In the genomic region with DNA sequence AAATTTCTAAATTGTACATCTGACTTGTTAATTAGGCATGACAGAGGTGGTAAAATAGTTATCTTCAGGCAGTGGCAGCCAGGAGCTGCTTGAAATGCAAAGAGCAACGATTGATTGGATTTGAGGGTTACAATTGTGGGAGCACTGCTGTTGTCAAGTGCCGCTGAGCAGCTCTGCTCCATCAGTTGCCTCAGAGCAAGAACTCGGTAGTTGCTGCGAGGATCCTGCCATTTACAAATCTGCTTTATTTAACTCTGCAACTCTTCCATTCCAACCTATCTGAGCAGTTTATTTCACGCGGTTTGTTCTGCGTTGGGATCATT, we compare ENCODE assay signal across 8 cellular contexts. TPM values are rescaled to one million over a fixed set of nuclear protein-coding genes. Genes with fewer than 3 reads are reported as not detected.
DNase-seq lines count a peak whose midpoint lies in the region; ATAC-seq, FAIRE-seq and TF ChIP-seq lines count a peak whose summit lies in the region.

No MANE protein-coding gene starts in this region.

- no peak overlapping the region; the same call in 1 of the 2 replicates for H3K56ac ChIP-seq in IMR-90 (ENCODE audit: extremely low read depth, insufficient read depth, low read length)

- H3K79me1 ChIP-seq in IMR-90 (ENCODE audit: low read depth in 1 of 2, low read length in 2 of 2): peaks cover 22 to 34% of the 10 kb centered on the region in 2 experiments

- H3K14ac ChIP-seq in IMR-90 (replicated peaks; ENCODE audit: low read depth, low read length): no peak overlapping the region

- H2AK5ac ChIP-seq in IMR-90 (ENCODE audit: low read depth, low read length): 0 out of 2 replicates have a peak overlapping the region, but pooled peaks have one; percentile 7

- H2BK5ac ChIP-seq in IMR-90 (ENCODE audit: low read depth, low read length, poor library complexity, severe bottlenecking): no peak overlapping the region

- in situ Hi-C loops in IMR-90 (cut with MboI; ENCODE audit: low sequenced_read_pairs): no loop called here

- H2BK15ac ChIP-seq in IMR-90 (ENCODE audit: low read depth, low read length): no peak overlapping the region

- TF ChIP-seq POLR2A in IMR-90 (IDR thresholded peaks at IDR 0.05; ENCODE audit: low read depth, low read length): no peak

- 38% methylated on average over 4 of the region's 7 CpGs; no CpG with 5 or more reads in 1 of the 2 experiments for WGBS in IMR-90 (ENCODE audit: extremely low coverage in 2 of 2, insufficient read length in 1 of 2), 2 experiments
- 19% methylated on average over 7 of the region's 7 CpGs for WGBS in liver

- no peak overlapping the region for H3K18ac ChIP-seq in IMR-90 (ENCODE audit: low read depth, low read length)

- dilution Hi-C loops in IMR-90 (cut with HindIII; ENCODE audit: low sequenced_read_pairs, unreplicated experiment): no loop called here

- BruUV-seq in IMR-90 (replicated peaks; lab: Mats Ljungman, UMichigan): no TSS peak

- H3K4me2 ChIP-seq in IMR-90 (ENCODE audit: low read depth, low read length): peak overlapping the region; percentile 96

- peak overlapping the region; percentile 6 for H2AFZ ChIP-seq in IMR-90 (replicated peaks; ENCODE audit: low read length, poor library complexity)

- TF ChIP-seq RAD21 in IMR-90 (IDR thresholded peaks at IDR 0.05; ENCODE audit: low read length) (no peak), liver (IDR thresholded peaks at IDR 0.05) (peak in 1 of 2 donors; percentile 17)

- no peak overlapping the region for H3K27ac ChIP-seq in IMR-90 (ENCODE audit: insufficient read depth, low read length)
- H3K27ac ChIP-seq in liver (ENCODE audit: low read depth in 1 of 2, low read length in 2 of 2): peak overlapping the region in 1 of 2 donors; percentile 4

- TF ChIP-seq CTCF in IMR-90 (conservative IDR thresholded peaks at IDR 0.05; ENCODE audit: low read depth, low read length) (no peak), liver (IDR thresholded peaks at IDR 0.05; ENCODE audit: low read depth, low read length, missing input control) (no peak)

- no peak overlapping the region for H4K91ac ChIP-seq in IMR-90 (ENCODE audit: insufficient read depth, low read depth, low read length)

- POLR2A ChIA-PET in IMR-90 (lab: Charles Lee; ENCODE audit: unreplicated experiment): no interaction called here

- no peak overlapping the region; the same call in 1 of the 2 replicates for H3K4ac ChIP-seq in IMR-90 (ENCODE audit: low read depth, low read length)

- intact Hi-C loops in IMR-90 (cut with micrococcal nuclease): loop anchor here (5.0 kb wide), 1 partner anchor 83 kb away; no protein-coding TSS in a partner anchor

- DNase-seq in Ammon's horn (ENCODE audit: low spot score): peak; percentile 81
- DNase-seq in IMR-90: no peak
- DNase-seq in adipocyte (ENCODE audit: low read depth): peak; percentile 35
- no peak for DNase-seq in activated CD4-positive, CD25-positive, alpha-beta regulatory T cell treated with anti-CD3 and anti-CD28 coated beads, Interleukin-2, amount 50 U/mL, for 72 hours
- DNase-seq in activated CD8-positive, alpha-beta memory T cell treated with anti-CD3 and anti-CD28 coated beads, Interleukin-2, amount 50 U/mL, for 4 hours: no peak
- no peak for DNase-seq in HTR-8/SVneo (ENCODE audit: insufficient read length, low spot score)

- H3K9me3 ChIP-seq in IMR-90 (ENCODE audit: control insufficient read depth, insufficient read depth, low read length): no peaks in the 10 kb centered on the region
- H3K9me3 ChIP-seq in adipocyte (ENCODE audit: control insufficient read depth, low read length): no peaks in the 10 kb centered on the region
- H3K9me3 ChIP-seq in liver (ENCODE audit: control insufficient read depth in 4 of 4, low read length in 3 of 4): no peaks in the 10 kb centered on the region

- peaks cover 3% of the 10 kb centered on the region; the same call in 1 of the 2 replicates for H4K20me1 ChIP-seq in IMR-90 (ENCODE audit: insufficient read depth, low read length)

- H3K36me3 ChIP-seq in IMR-90 (ENCODE audit: control insufficient read depth, insufficient read depth, low read length) (peaks cover 2% of the 10 kb centered on the region; the same call in 1 of the 2 replicates), adipocyte (ENCODE audit: control insufficient read depth, insufficient read depth, low read length, severe bottlenecking) (no peaks in the 10 kb centered on the region), liver (ENCODE audit: control insufficient read depth in 4 of 4, insufficient read depth in 3 of 4, low read depth in 1 of 4, low read length in 3 of 4) (no peaks in the 10 kb centered on the region)

- H4K8ac ChIP-seq in IMR-90 (ENCODE audit: low read depth in 2 of 2, low read length in 2 of 2): peak overlapping the region in 1 of 2 experiments; percentile 6; a peak in 1 of 4 replicates

- H2BK120ac ChIP-seq in IMR-90 (ENCODE audit: low read depth, low read length): no peak overlapping the region

- no peak overlapping the region for H3K23ac ChIP-seq in IMR-90 (ENCODE audit: low read depth, low read length)

- H2BK20ac ChIP-seq in IMR-90 (ENCODE audit: low read depth, low read length): 0 out of 2 replicates have a peak overlapping the region, but pooled peaks have one; percentile 1

- H3K9me1 ChIP-seq in IMR-90 (ENCODE audit: insufficient read depth, low read length): peaks cover 4% of the 10 kb centered on the region

- no peak for ATAC-seq in IMR-90 (ENCODE audit: low read depth)
- no peak for ATAC-seq in HG02840 (IDR thresholded peaks at IDR 0.05; ENCODE audit: low FRiP score, unreplicated experiment)

- H2AK9ac ChIP-seq in IMR-90 (replicated peaks; ENCODE audit: low read depth, low read length, poor library complexity): no peak overlapping the region

- H3K9ac ChIP-seq in IMR-90 (ENCODE audit: low read depth, low read length) (0 out of 2 replicates have a peak overlapping the region, but pooled peaks have one; percentile 48), adipocyte (ENCODE audit: low read length) (peak overlapping the region; percentile 48), liver (ENCODE audit: low read depth in 1 of 2, low read length in 2 of 2) (peak overlapping the region in 1 of 2 donors; percentile 45)

- no peak overlapping the region for H4K5ac ChIP-seq in IMR-90 (ENCODE audit: low read depth, low read length)

- H3K4me3 ChIP-seq in IMR-90 (ENCODE audit: insufficient read depth, low read depth, low read length): peak overlapping the region; percentile 35; the same call in 1 of the 2 replicates
- H3K4me3 ChIP-seq in adipocyte (ENCODE audit: low read length): peak overlapping the region; percentile 78
- H3K4me3 ChIP-seq in liver (ENCODE audit: low read depth in 1 of 3, low read length in 3 of 3): peak overlapping the region; percentile 11 to 54 (median 49)

- H3K4me1 ChIP-seq in IMR-90 (ENCODE audit: control insufficient read depth, insufficient read depth, low read length) (peaks cover 10% of the 10 kb centered on the region), adipocyte (ENCODE audit: control insufficient read depth, insufficient read depth, low read length) (peaks cover 29% of the 10 kb centered on the region), liver (ENCODE audit: control insufficient read depth in 4 of 4, insufficient read depth in 4 of 4, low read length in 3 of 4) (peaks cover 7 to 21% (median 9%) of the 10 kb centered on the region in 4 donors)

- FAIRE-seq in HTR-8/SVneo (lab: Jason Lieb, UNC): no peak

- no peaks in the 10 kb centered on the region for H3K27me3 ChIP-seq in IMR-90 (ENCODE audit: control insufficient read depth, insufficient read depth, low read length)
- H3K27me3 ChIP-seq in adipocyte (replicated peaks; ENCODE audit: control insufficient read depth, insufficient read depth, low read length): no peaks in the 10 kb centered on the region
- H3K27me3 ChIP-seq in liver (ENCODE audit: control insufficient read depth in 4 of 4, insufficient read depth in 4 of 4, low read length in 3 of 4): no peaks in the 10 kb centered on the region

- CTCF ChIA-PET in IMR-90 (lab: Yijun Ruan, JAX): interaction anchor here (1.1 kb wide), 1 partner anchor 9 kb away, joined by 3 read pairs; no protein-coding TSS in a partner anchor

TF ChIP-seq in IMR-90, 13 proteins besides CTCF, POLR2A, EP300 and RAD21 (continues in another document):
- TF ChIP-seq, protein P1, sequence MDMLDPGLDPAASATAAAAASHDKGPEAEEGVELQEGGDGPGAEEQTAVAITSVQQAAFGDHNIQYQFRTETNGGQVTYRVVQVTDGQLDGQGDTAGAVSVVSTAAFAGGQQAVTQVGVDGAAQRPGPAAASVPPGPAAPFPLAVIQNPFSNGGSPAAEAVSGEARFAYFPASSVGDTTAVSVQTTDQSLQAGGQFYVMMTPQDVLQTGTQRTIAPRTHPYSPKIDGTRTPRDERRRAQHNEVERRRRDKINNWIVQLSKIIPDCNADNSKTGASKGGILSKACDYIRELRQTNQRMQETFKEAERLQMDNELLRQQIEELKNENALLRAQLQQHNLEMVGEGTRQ (IDR thresholded peaks at IDR 0.05; ENCODE audit: low read depth, low read length): no peak
- TF ChIP-seq SMC3 (IDR thresholded peaks at IDR 0.05; ENCODE audit: low read depth, low read length): no peak
- TF ChIP-seq BHLHE40 (IDR thresholded peaks at IDR 0.05; ENCODE audit: low read depth, low read length): no peak
- TF ChIP-seq MAZ (IDR thresholded peaks at IDR 0.05; ENCODE audit: borderline replicate concordance, low read depth, low read length): no peak

TF ChIP-seq in liver, 16 proteins besides CTCF, POLR2A, EP300 and RAD21 (continues in another document):
- TF ChIP-seq HNF4G (IDR thresholded peaks at IDR 0.05) (no peak), RXRA (IDR thresholded peaks at IDR 0.05) (no peak), YY1 (IDR thresholded peaks at IDR 0.05) (no peak), GABPA (IDR thresholded peaks at IDR 0.05 in 1 of 2, conservative IDR thresholded peaks at IDR 0.05 in 1 of 2) (no peak)

RNA-seq across cellular contexts. Expression of a gene that starts 12.6 kb away (rescaled TPM):
- 15.6 and 16.4 TPM in 2 replicates for total RNA-seq in IMR-90 (2012; rRNA removed)
- polyA plus RNA-seq in IMR-90 (2012; rRNA removed): 12.0 and 13.1 TPM in 2 replicates
- polyA plus RNA-seq in IMR-90 (2012; cell fraction: cytosol; rRNA removed): 3.5 and 6.0 TPM in 2 replicates
- 8.6 and 46.5 TPM in 2 replicates for polyA plus RNA-seq in IMR-90 (2012; cell fraction: nucleus; rRNA removed; ENCODE audit: low replicate concordance)
- 10 to 100 TPM; 11.4 to 18.9 TPM for total RNA-seq in liver
- polyA plus RNA-seq in liver: 10 to 100 TPM in 1 of 2 donors, 1 to 10 TPM in 1; 7.3 to 10.8 TPM

RNA-seq across cellular contexts. Expression of a gene that starts 52.8 kb away (rescaled TPM):
- total RNA-seq in IMR-90 (2012; rRNA removed): 122 and 158 TPM in 2 replicates
- polyA plus RNA-seq in IMR-90 (2012; rRNA removed): 75.0 and 87.2 TPM in 2 replicates
- polyA plus RNA-seq in IMR-90 (2012; cell fraction: cytosol; rRNA removed): 57.5 and 86.3 TPM in 2 replicates
- polyA plus RNA-seq in IMR-90 (2012; cell fraction: nucleus; rRNA removed; ENCODE audit: low replicate concordance): 53.4 and 70.8 TPM in 2 replicates
- 10 to 100 TPM; 23.6 to 55.9 TPM for total RNA-seq in liver
- polyA plus RNA-seq in liver: 10 to 100 TPM; 26.0 to 39.4 TPM

Comparison
In these comparisons a context has a peak if more than half of its experiments do, and no peak if none do; other contexts are left out.
1. DNase-seq: peak in Ammon's horn (single experiment) and adipocyte (single experiment); none in IMR-90 (single experiment), activated CD4-positive, CD25-positive, alpha-beta regulatory T cell treated with anti-CD3 and anti-CD28 coated beads, Interleukin-2, amount 50 U/mL, for 72 hours (single experiment), activated CD8-positive, alpha-beta memory T cell treated with anti-CD3 and anti-CD28 coated beads, Interleukin-2, amount 50 U/mL, for 4 hours (single experiment) and HTR-8/SVneo (single experiment).
2. Peak in every context shown above with its lines, with median percentiles within 50 percentile points of each other: H3K4me3 ChIP-seq.